ENCODE assay signal across 8 cellular contexts in genomic region chr2:199488772-199489400, GRCh38. TPM values are rescaled to one million over a fixed set of nuclear protein-coding genes. Genes with fewer than 3 reads are reported as not detected.
A peak's percentile ranks its signal among the peaks of the same experiment; 100 is the strongest.
DNase-seq lines count a peak whose midpoint lies in the region; ATAC-seq, FAIRE-seq and TF ChIP-seq lines count a peak whose summit lies in the region.

No MANE protein-coding gene starts in this region.

- no TSS peak for BruUV-seq in GM12878 (replicated peaks; lab: Mats Ljungman, UMichigan)

- H4K20me1 ChIP-seq in GM12878 (ENCODE audit: control insufficient read depth, insufficient read depth), result no peaks in the 10 kb centered on the region

- H3K36me3 ChIP-seq in RWPE2 (ENCODE audit: low read depth) (no peaks in the 10 kb centered on the region), GM12878 (ENCODE audit: control insufficient read depth in 2 of 2, insufficient read depth in 2 of 2, low read length in 1 of 2) (no peaks in the 10 kb centered on the region)

- no peaks in the 10 kb centered on the region for H3K9me3 Mint-ChIP-seq in stimulated activated effector memory CD8-positive, alpha-beta T cell treated with anti-CD3 and anti-CD28 coated beads, Interleukin-12 subunit alpha, Interleukin-12 subunit beta, amount 100 ng/mL, for 72 hours

- POLR2A ChIA-PET in GM12878 (lab: Charles Lee), result no interaction called here

- TF ChIP-seq RAD21 in GM12878 (IDR thresholded peaks at IDR 0.05; ENCODE audit: insufficient read depth, low read depth, low read length), result peak; percentile 72

- SMC1A ChIA-PET in GM12878 (lab: Charles Lee; ENCODE audit: uncharacterized antibody, unreplicated experiment), result interaction anchor here (0.7 to 7.9 kb wide), 27 partner anchors 10 to 1192 kb away, joined by 3 to 130 read pairs (median 4); no protein-coding TSS in a partner anchor

- peak; percentile 64 for TF ChIP-seq CTCF in RWPE2 (IDR thresholded peaks at IDR 0.05; ENCODE audit: poor library complexity, severe bottlenecking)
- TF ChIP-seq CTCF in GM12878 (IDR thresholded peaks at IDR 0.05 in 2 of 3, conservative IDR thresholded peaks at IDR 0.05 in 1 of 3; ENCODE audit: control insufficient read depth in 2 of 3, extremely low read depth in 1 of 3, insufficient read depth in 1 of 3, low read depth in 3 of 3, low read length in 3 of 3), result peak; percentile 72 to 90 (median 83)

- FAIRE-seq in GM12878 (lab: Jason Lieb, UNC), result peak; percentile 64

- H3K27me3 ChIP-seq in RWPE2 (ENCODE audit: insufficient read depth, poor library complexity, severe bottlenecking), result no peaks in the 10 kb centered on the region
- H3K27me3 ChIP-seq in GM12878 (replicated peaks in 1 of 2; ENCODE audit: control insufficient read depth in 2 of 2, insufficient read depth in 2 of 2, low read length in 1 of 2), result no peaks in the 10 kb centered on the region

- no peaks in the 10 kb centered on the region for H3K4me1 ChIP-seq in RWPE2 (ENCODE audit: insufficient read depth, poor library complexity, severe bottlenecking)
- H3K4me1 ChIP-seq in GM12878 (ENCODE audit: control insufficient read depth, insufficient read depth, low read length), result no peaks in the 10 kb centered on the region

- ATAC-seq in GM19035 (IDR thresholded peaks at IDR 0.05; ENCODE audit: unreplicated experiment), result peak; percentile 57
- no peak for ATAC-seq in RWPE2 (ENCODE audit: low read depth)
- peak; percentile 73 for ATAC-seq in GM12878
- ATAC-seq in stimulated activated effector memory CD8-positive, alpha-beta T cell treated with anti-CD3 and anti-CD28 coated beads, Interleukin-12 subunit alpha, Interleukin-12 subunit beta, amount 100 ng/mL, for 72 hours, result peak; percentile 38
- no peak for ATAC-seq in GM18517 (IDR thresholded peaks at IDR 0.05; ENCODE audit: unreplicated experiment)

- H3K4me3 ChIP-seq in RWPE2 (ENCODE audit: severe bottlenecking) (no peak overlapping the region), GM12878 (no peak overlapping the region)

- no peak overlapping the region for H3K9ac ChIP-seq in GM12878 (ENCODE audit: control insufficient read depth, insufficient read depth, low read length)

- TF ChIP-seq EP300 in GM12878 (IDR thresholded peaks at IDR 0.05; ENCODE audit: borderline replicate concordance in 1 of 2, control insufficient read depth in 1 of 2, low read depth in 2 of 2, low read length in 2 of 2), result no peak

- no peak overlapping the region for H3K4me2 ChIP-seq in GM12878 (ENCODE audit: control insufficient read depth, insufficient read depth)

- TF ChIP-seq POLR2A in GM12878 (IDR thresholded peaks at IDR 0.05; ENCODE audit: low read depth, low read length), result no peak

- 6% methylated on average over 6 of the region's 6 CpGs for WGBS in GM12878 (ENCODE audit: insufficient coverage, insufficient replicate concordance, low lambda C conversion rate, missing lambda C conversion rate)

- H2AFZ ChIP-seq in GM12878 (ENCODE audit: control insufficient read depth, low read depth, low read length), result no peak overlapping the region

- RAD21 ChIA-PET in GM12878 (lab: Charles Lee; ENCODE audit: unreplicated experiment), result interaction anchor here (0.6 to 7.2 kb wide), 19 partner anchors 27 to 1387 kb away, joined by 3 to 132 read pairs (median 3); no protein-coding TSS in a partner anchor

- H3K9me3 ChIP-seq in RWPE2 (ENCODE audit: severe bottlenecking) (no peaks in the 10 kb centered on the region), GM12878 (replicated peaks; ENCODE audit: control insufficient read depth, insufficient read depth, low read length) (no peaks in the 10 kb centered on the region)

- no peaks in the 10 kb centered on the region for H3K36me3 Mint-ChIP-seq in stimulated activated effector memory CD8-positive, alpha-beta T cell treated with anti-CD3 and anti-CD28 coated beads, Interleukin-12 subunit alpha, Interleukin-12 subunit beta, amount 100 ng/mL, for 72 hours

- H3K4me1 Mint-ChIP-seq in stimulated activated effector memory CD8-positive, alpha-beta T cell treated with anti-CD3 and anti-CD28 coated beads, Interleukin-12 subunit alpha, Interleukin-12 subunit beta, amount 100 ng/mL, for 72 hours, result no peaks in the 10 kb centered on the region

- CTCF ChIA-PET in GM12878 (lab: Yijun Ruan, JAX), result interaction anchor here (0.6 to 8.9 kb wide), 64 partner anchors 8 to 1212 kb away, joined by 3 to 311 read pairs (median 4); no protein-coding TSS in a partner anchor

- no peak overlapping the region for H3K27ac Mint-ChIP-seq in stimulated activated effector memory CD8-positive, alpha-beta T cell treated with anti-CD3 and anti-CD28 coated beads, Interleukin-12 subunit alpha, Interleukin-12 subunit beta, amount 100 ng/mL, for 72 hours

- in situ Hi-C loops in Caki2 (cut with HindIII; ENCODE audit: low pct_unique_long_range_greater_than_20kb, low sequenced_read_pairs), result no loop called here
- in situ Hi-C loops in GM12878 (cut with MboI), result loop anchor here (10.0 kb wide), 1 partner anchor 834 kb away; no protein-coding TSS in a partner anchor

- H3K4me3 Mint-ChIP-seq in stimulated activated effector memory CD8-positive, alpha-beta T cell treated with anti-CD3 and anti-CD28 coated beads, Interleukin-12 subunit alpha, Interleukin-12 subunit beta, amount 100 ng/mL, for 72 hours, result no peak overlapping the region

- H3K79me2 ChIP-seq in GM12878 (ENCODE audit: control insufficient read depth, insufficient read depth, low read length), result no peaks in the 10 kb centered on the region

- intact Hi-C loops in GM12878 (cut with micrococcal nuclease; ENCODE audit: unreplicated experiment), result loop anchor here (1.0 to 10.0 kb wide), 5 partner anchors 248 to 1175 kb away; no protein-coding TSS in a partner anchor

- H3K27ac ChIP-seq in RWPE2 (ENCODE audit: poor library complexity, severe bottlenecking), result no peak overlapping the region
- H3K27ac ChIP-seq in GM12878 (ENCODE audit: control insufficient read depth, insufficient read depth), result no peak overlapping the region

- DNase-seq in Caki2 (ENCODE audit: low read depth) (peak; percentile 36), HK-2 (ENCODE audit: unreplicated experiment) (peak; percentile 39), RWPE2 (ENCODE audit: low spot score) (no peak), GM12878 (ENCODE audit: low read depth, low spot score) (no peak), left kidney (ENCODE audit: low read depth, low spot score) (peak; percentile 86)
- DNase-seq in stimulated activated effector memory CD8-positive, alpha-beta T cell treated with anti-CD3 and anti-CD28 coated beads, Interleukin-12 subunit alpha, Interleukin-12 subunit beta, amount 100 ng/mL, for 72 hours (ENCODE audit: low spot score in 2 of 2), result peak; percentile 24 to 64

TF ChIP-seq in GM12878, 131 proteins besides CTCF, POLR2A, EP300 and RAD21:
- TF ChIP-seq, protein P1, sequence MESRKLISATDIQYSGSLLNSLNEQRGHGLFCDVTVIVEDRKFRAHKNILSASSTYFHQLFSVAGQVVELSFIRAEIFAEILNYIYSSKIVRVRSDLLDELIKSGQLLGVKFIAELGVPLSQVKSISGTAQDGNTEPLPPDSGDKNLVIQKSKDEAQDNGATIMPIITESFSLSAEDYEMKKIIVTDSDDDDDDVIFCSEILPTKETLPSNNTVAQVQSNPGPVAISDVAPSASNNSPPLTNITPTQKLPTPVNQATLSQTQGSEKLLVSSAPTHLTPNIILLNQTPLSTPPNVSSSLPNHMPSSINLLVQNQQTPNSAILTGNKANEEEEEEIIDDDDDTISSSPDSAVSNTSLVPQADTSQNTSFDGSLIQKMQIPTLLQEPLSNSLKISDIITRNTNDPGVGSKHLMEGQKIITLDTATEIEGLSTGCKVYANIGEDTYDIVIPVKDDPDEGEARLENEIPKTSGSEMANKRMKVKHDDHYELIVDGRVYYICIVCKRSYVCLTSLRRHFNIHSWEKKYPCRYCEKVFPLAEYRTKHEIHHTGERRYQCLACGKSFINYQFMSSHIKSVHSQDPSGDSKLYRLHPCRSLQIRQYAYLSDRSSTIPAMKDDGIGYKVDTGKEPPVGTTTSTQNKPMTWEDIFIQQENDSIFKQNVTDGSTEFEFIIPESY (IDR thresholded peaks at IDR 0.05), result no peak
- TF ChIP-seq YY1 (IDR thresholded peaks at IDR 0.05; ENCODE audit: low read depth, low read length), result peak; percentile 53; the same call in 1 of the 2 replicates
- TF ChIP-seq SMC3 (IDR thresholded peaks at IDR 0.05; ENCODE audit: borderline replicate concordance, low read length), result peak; percentile 76

RNA-seq across cellular contexts. Expression of gene SATB2, which starts 31.1 kb away (rescaled TPM):
- 1.6 and 5.4 TPM in 2 replicates for total RNA-seq in Caki2 (2014; rRNA removed; shearing (Covaris generic); ENCODE audit: low replicate concordance)
- total RNA-seq in GM12878 (2013; cell fraction: nucleolus; rRNA removed), result 0.08 and 0.17 TPM in 2 replicates
- 0.06 and 0.11 TPM in 2 replicates for total RNA-seq in GM12878 (2014; rRNA removed)
- 0.05 and 0.13 TPM in 2 replicates for total RNA-seq in GM12878 (2014; rRNA removed; fragmentation: Illumina TruSeq; extraction: Trizol)
- 0.10 and 0.11 TPM in 2 replicates for total RNA-seq in GM12878 (2021)
- not detected for polyA plus RNA-seq in GM12878 (2011; ENCODE audit: low read depth)
- 0.56 and 0.66 TPM in 2 replicates for polyA plus RNA-seq in GM12878 (2011; rRNA removed)
- polyA plus RNA-seq in GM12878 (2011; cell fraction: cytosol; rRNA removed), result 0.39 and 0.47 TPM in 2 replicates
- polyA plus RNA-seq in GM12878 (2011; cell fraction: nucleus; rRNA removed), result 1.8 and 2.8 TPM in 2 replicates
- polyA plus RNA-seq in GM12878 (2012), result 0.06 TPM in 1 of 2 replicates, not detected in the other
- polyA plus RNA-seq in GM12878 (2014; fragmentation: Illumina TruSeq; extraction: Trizol), result 0.06 and 0.08 TPM in 2 replicates
- not detected for polyA plus RNA-seq in GM12878 (2014; fragmentation: Nextera tagmentation; extraction: Ambion mirVana)
- polyA plus RNA-seq in GM12878 (2014; rRNA removed), result 0.03 and 0.08 TPM in 2 replicates
- polyA plus RNA-seq in GM12878 (2016; fragmentation: Nextera tagmentation; extraction: Ambion mirVana), result under 1 TPM in 1 of 2 experiments, not detected in 1; 0.08 TPM
- 1.9 and 2.3 TPM in 2 replicates for polyA minus RNA-seq in GM12878 (2011; rRNA and poly(A)+ RNA removed)
- polyA minus RNA-seq in GM12878 (2011; cell fraction: cytosol; rRNA and poly(A)+ RNA removed), result 1.1 and 1.2 TPM in 2 replicates
- polyA minus RNA-seq in GM12878 (2011; cell fraction: nucleus; rRNA and poly(A)+ RNA removed), result 1.6 and 3.5 TPM in 2 replicates

Comparison
In these comparisons a context has a peak if more than half of its experiments do, and no peak if none do; other contexts are left out.
1. DNase-seq: peak in Caki2 (single experiment), HK-2 (single experiment), left kidney (single experiment) and stimulated activated effector memory CD8-positive, alpha-beta T cell treated with anti-CD3 and anti-CD28 coated beads, Interleukin-12 subunit alpha, Interleukin-12 subunit beta, amount 100 ng/mL, for 72 hours (2 of 2); none in RWPE2 (single experiment) and GM12878 (single experiment).
2. ATAC-seq: peak in GM19035 (single experiment), GM12878 (single experiment) and stimulated activated effector memory CD8-positive, alpha-beta T cell treated with anti-CD3 and anti-CD28 coated beads, Interleukin-12 subunit alpha, Interleukin-12 subunit beta, amount 100 ng/mL, for 72 hours (single experiment); none in RWPE2 (single experiment) and GM18517 (single experiment).